In the genomic region with DNA sequence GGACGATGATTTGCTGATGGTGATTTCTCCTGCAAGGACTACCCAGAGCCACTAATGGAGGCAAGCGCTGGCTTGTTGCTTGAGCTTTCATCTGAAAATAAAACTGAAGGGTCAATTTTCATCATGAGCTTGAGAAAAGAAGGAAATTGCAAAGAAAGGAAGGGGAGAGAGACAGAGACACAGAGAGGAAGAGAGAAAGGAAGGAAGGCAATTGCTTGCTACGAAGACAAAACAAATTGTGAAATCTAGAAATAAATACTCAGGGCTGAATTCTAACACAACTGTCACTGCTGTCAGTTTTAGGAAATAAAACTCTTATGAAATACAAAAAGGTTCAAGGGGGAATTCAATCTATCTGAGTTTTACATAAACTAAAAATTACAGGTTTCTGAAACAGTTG, we compare ENCODE assay signal across 26 cellular contexts. TPM values are rescaled to one million over a fixed set of nuclear protein-coding genes. Genes with fewer than 3 reads are reported as not detected.
A peak's percentile ranks its signal among the peaks of the same experiment; 100 is the strongest.
DNase-seq lines count a peak whose midpoint lies in the region; ATAC-seq, FAIRE-seq and TF ChIP-seq lines count a peak whose summit lies in the region.
"Had no signal": no experiment of that assay in that cellular context is flagged by ENCODE, and none has a peak within 500 bp of the region (broad histone marks: within the 10 kb centered on the region; RNA-seq: fewer than 3 reads in every experiment).

No MANE protein-coding gene starts in this region.

- peak overlapping the region; percentile 33 to 34 for H3K27ac ChIP-seq in breast epithelium
- peak overlapping the region; percentile 20 for H3K27ac ChIP-seq in OCI-LY7 (ENCODE audit: low read depth, low read length, poor library complexity, severe bottlenecking)
- H3K27ac ChIP-seq in liver (ENCODE audit: low read depth in 1 of 2, low read length in 2 of 2) = peak overlapping the region; percentile 20 to 43
- peak overlapping the region; percentile 28 for H3K27ac ChIP-seq in upper lobe of right lung
- H3K27ac ChIP-seq: BLaER1, SJSA1, uterus had no signal

- POLR2A ChIA-PET in MCF 10A (lab: Yijun Ruan, JAX) (no interaction called here), OCI-LY7 (lab: Charles Lee) (interaction anchor here (0.6 to 2.5 kb wide), 11 partner anchors 7 to 86 kb away, joined by 3 to 16 read pairs (median 6); no protein-coding TSS in a partner anchor)

- no peak overlapping the region for H3K27ac Mint-ChIP-seq in MCF 10A (ENCODE audit: low read depth, unreplicated experiment)
- H3K27ac Mint-ChIP-seq: mesothelial cell of epicardium; T-helper 2 cell treated with Interferon-gamma antibody and Interleukin-4, amounts not matched to agents 5 μg/mL and 100 μg/mL, for 36 hours had no signal

- no peak for TF ChIP-seq POLR2A in breast epithelium (IDR thresholded peaks at IDR 0.05)

- no peak overlapping the region for H2AFZ ChIP-seq in OCI-LY7 (ENCODE audit: low read length)

- H3K36me3 Mint-ChIP-seq in MCF 10A (ENCODE audit: insufficient read depth, unreplicated experiment) = no peaks in the 10 kb centered on the region
- H3K36me3 Mint-ChIP-seq: mesothelial cell of epicardium had no signal

- no peak for ATAC-seq in upper lobe of right lung
- no peak for ATAC-seq in mucosa of descending colon
- ATAC-seq: activated T-cell treated with anti-CD3 and anti-CD28 coated beads, Interleukin-2, amount 50 U/mL, for 4 hours; left cardiac atrium; Panc1 had no signal

- H3K27me3 Mint-ChIP-seq in MCF 10A (ENCODE audit: insufficient read depth, unreplicated experiment) = no peaks in the 10 kb centered on the region

- H3K36me3 ChIP-seq in breast epithelium (no peaks in the 10 kb centered on the region), OCI-LY7 (ENCODE audit: insufficient read depth, low read length) (peaks cover 39% of the 10 kb centered on the region), liver (ENCODE audit: control insufficient read depth in 4 of 4, insufficient read depth in 3 of 4, low read depth in 1 of 4, low read length in 3 of 4) (no peaks in the 10 kb centered on the region), upper lobe of right lung (no peaks in the 10 kb centered on the region), mucosa of descending colon (ENCODE audit: low read depth) (no peaks in the 10 kb centered on the region)
- H3K36me3 ChIP-seq: BLaER1, MG63, SJSA1, uterus had no signal

- H3K9me3 Mint-ChIP-seq in MCF 10A (ENCODE audit: unreplicated experiment) = no peaks in the 10 kb centered on the region
- H3K9me3 Mint-ChIP-seq: activated T-cell treated with anti-CD3 and anti-CD28 coated beads, Interleukin-2, amount 50 U/mL, for 4 hours; mesothelial cell of epicardium; T-helper 2 cell treated with Interferon-gamma antibody and Interleukin-4, amounts not matched to agents 5 μg/mL and 100 μg/mL, for 36 hours had no signal

- no peaks in the 10 kb centered on the region for H4K20me1 ChIP-seq in OCI-LY7 (ENCODE audit: insufficient read depth, low read length)
- H4K20me1 ChIP-seq: BLaER1 had no signal

- no peak overlapping the region for H3K4me3 Mint-ChIP-seq in MCF 10A (ENCODE audit: unreplicated experiment)
- H3K4me3 Mint-ChIP-seq: activated T-cell treated with anti-CD3 and anti-CD28 coated beads, Interleukin-2, amount 50 U/mL, for 4 hours; mesothelial cell of epicardium; T-helper 2 cell treated with Interferon-gamma antibody and Interleukin-4, amounts not matched to agents 5 μg/mL and 100 μg/mL, for 36 hours had no signal

- FAIRE-seq in frontal cortex (lab: Jason Lieb, UNC) = no peak
- FAIRE-seq: A204.1 had no signal

- H3K79me2 ChIP-seq in OCI-LY7 (ENCODE audit: insufficient read depth, low read depth, low read length) = peaks cover 70% of the 10 kb centered on the region

- peaks cover 22% of the 10 kb centered on the region for H3K4me1 Mint-ChIP-seq in MCF 10A (ENCODE audit: insufficient read depth, unreplicated experiment)

- CTCF ChIA-PET in MCF 10A (lab: Yijun Ruan, JAX) = interaction anchor here (0.6 to 1.1 kb wide), 3 partner anchors 117 to 1265 kb away, joined by 3 to 4 read pairs (median 3); no protein-coding TSS in a partner anchor
- CTCF ChIA-PET in OCI-LY7 (lab: Charles Lee; ENCODE audit: unreplicated experiment) = no interaction called here

- 64% methylated on average over 3 of the region's 3 CpGs for WGBS in liver

- TF ChIP-seq CTCF in breast epithelium (IDR thresholded peaks at IDR 0.05) (no peak), MCF 10A (IDR thresholded peaks at IDR 0.05; ENCODE audit: unreplicated experiment) (no peak), OCI-LY7 (conservative IDR thresholded peaks at IDR 0.05; ENCODE audit: low read length) (no peak), liver (IDR thresholded peaks at IDR 0.05; ENCODE audit: low read depth, low read length, missing input control) (no peak), upper lobe of right lung (IDR thresholded peaks at IDR 0.05) (no peak), mucosa of descending colon (IDR thresholded peaks at IDR 0.05) (no peak)

- no peak overlapping the region for H3K9ac ChIP-seq in liver (ENCODE audit: low read depth in 1 of 2, low read length in 2 of 2)
- H3K9ac ChIP-seq: BLaER1 had no signal

- H3K4me3 ChIP-seq in breast epithelium (no peak overlapping the region), OCI-LY7 (ENCODE audit: low read depth, low read length, poor library complexity, severe bottlenecking) (no peak overlapping the region), liver (ENCODE audit: low read depth in 1 of 3, low read length in 3 of 3) (no peak overlapping the region), upper lobe of right lung (no peak overlapping the region), mucosa of descending colon (no peak overlapping the region)
- H3K4me3 ChIP-seq: BLaER1, esophagus squamous epithelium, MG63, SJSA1, uterus had no signal

- BruUV-seq in MCF 10A (replicated peaks; lab: Mats Ljungman, UMichigan) = no TSS peak
- BruUV-seq in OCI-LY7 (replicated peaks; lab: Mats Ljungman, UMichigan) = no TSS peak

- intact Hi-C loops in breast epithelium (cut with DNase I; ENCODE audit: low total_unique reads) = no loop called here
- intact Hi-C loops in MCF 10A (cut with micrococcal nuclease) = no loop called here
- intact Hi-C loops in OCI-LY7 (cut with micrococcal nuclease; ENCODE audit: unreplicated experiment) = loop anchor here (10.0 kb wide), 1 partner anchor 558 kb away; no protein-coding TSS in a partner anchor
- intact Hi-C loops in upper lobe of right lung (cut with DNase I) = no loop called here
- intact Hi-C loops in mucosa of descending colon (cut with DNase I, micrococcal nuclease) = no loop called here

- TF ChIP-seq RAD21 in liver (IDR thresholded peaks at IDR 0.05) = no peak

- no peaks in the 10 kb centered on the region for H3K9me2 ChIP-seq in OCI-LY7 (ENCODE audit: insufficient read depth, low read length)

- no peaks in the 10 kb centered on the region for H3K4me1 ChIP-seq in breast epithelium
- H3K4me1 ChIP-seq in OCI-LY7 (ENCODE audit: insufficient read depth, low read length, poor library complexity, severe bottlenecking) = peaks cover 77% of the 10 kb centered on the region
- H3K4me1 ChIP-seq in liver (ENCODE audit: control insufficient read depth in 4 of 4, insufficient read depth in 4 of 4, low read length in 3 of 4) = peaks cover 14 to 37% (median 28%) of the 10 kb centered on the region in 4 donors
- H3K4me1 ChIP-seq in upper lobe of right lung = peaks cover 30% of the 10 kb centered on the region
- peaks cover 11% of the 10 kb centered on the region for H3K4me1 ChIP-seq in mucosa of descending colon (ENCODE audit: low read depth)
- H3K4me1 ChIP-seq: uterus had no signal

- no peak overlapping the region; the same call in 1 of the 2 replicates for H3K4me2 ChIP-seq in OCI-LY7 (ENCODE audit: low read length)
- H3K4me2 ChIP-seq: BLaER1 had no signal

- H3K27me3 ChIP-seq in breast epithelium (no peaks in the 10 kb centered on the region), liver (ENCODE audit: control insufficient read depth in 4 of 4, insufficient read depth in 4 of 4, low read length in 3 of 4) (no peaks in the 10 kb centered on the region), upper lobe of right lung (no peaks in the 10 kb centered on the region)
- H3K27me3 ChIP-seq: BLaER1, esophagus squamous epithelium, MG63, SJSA1, uterus had no signal

- DNase-seq in breast epithelium (ENCODE audit: low spot score in 2 of 2) (no peak), MCF 10A (ENCODE audit: unreplicated experiment) (no peak), OCI-LY7 (ENCODE audit: low spot score) (no peak), upper lobe of right lung (no peak), NCI-H748 treated with DMSO at 0.1 percent for 48 hours (lab: John Stamatoyannopoulos, UW) (no peak), frontal cortex (ENCODE audit: low spot score in 2 of 2) (no peak), mucosa of descending colon (no peak)
- DNase-seq: activated CD8-positive, alpha-beta memory T cell treated with anti-CD3 and anti-CD28 coated beads for 24 hours; activated naive CD4-positive, alpha-beta T cell treated with anti-CD3 and anti-CD28 coated beads, Interleukin-2, amount 50 U/mL, for 16 hours; activated T-cell treated with anti-CD3 and anti-CD28 coated beads, Interleukin-2, amount 50 U/mL, for 4 hours; aorta; effector memory CD4-positive, alpha-beta T cell; esophagus squamous epithelium; left cardiac atrium; MG63; NCI-H1694 treated with DMSO at 0.1 percent for 48 hours; NCI-H69; stimulated activated CD4-positive, alpha-beta T cell treated with anti-CD3 and anti-CD28 coated beads, Interleukin-4, amount 100 ng/mL, for 4 hours; uterus had no signal

- H3K9me3 ChIP-seq in breast epithelium (no peaks in the 10 kb centered on the region), OCI-LY7 (ENCODE audit: low read length) (no peaks in the 10 kb centered on the region), liver (ENCODE audit: control insufficient read depth in 4 of 4, low read length in 3 of 4) (no peaks in the 10 kb centered on the region), upper lobe of right lung (no peaks in the 10 kb centered on the region), mucosa of descending colon (no peaks in the 10 kb centered on the region)
- H3K9me3 ChIP-seq: BLaER1, esophagus squamous epithelium, MG63, SJSA1, uterus had no signal

TF ChIP-seq in liver, 16 proteins besides CTCF, POLR2A, EP300 and RAD21:
- no peak for TF ChIP-seq JUND (IDR thresholded peaks at IDR 0.05)
- TF ChIP-seq HNF4G (IDR thresholded peaks at IDR 0.05) = no peak
- TF ChIP-seq SP1 (IDR thresholded peaks at IDR 0.05) = no peak
- no peak for TF ChIP-seq FOXA2 (IDR thresholded peaks at IDR 0.05)
- no peak for TF ChIP-seq GABPA (IDR thresholded peaks at IDR 0.05 in 1 of 2, conservative IDR thresholded peaks at IDR 0.05 in 1 of 2)
- no peak for TF ChIP-seq HNF4A (conservative IDR thresholded peaks at IDR 0.05)
TF ChIP-seq in liver: peak in this region for 0.

RNA-seq across cellular contexts. Expression of gene FOXP1, which starts 36.7 kb away (rescaled TPM):
- total RNA-seq in breast epithelium (100 to 1,000 TPM in 2 of 3 donors, 10 to 100 TPM in 1; 61.9 to 267 (median 146) TPM), MCF 10A (2022) (49.0 and 51.1 TPM in 2 replicates), OCI-LY7 (2022) (151 and 168 TPM in 2 replicates), liver (10 to 100 TPM; 33.5 to 35.4 TPM), upper lobe of right lung (140 TPM), frontal cortex (118 TPM), mucosa of descending colon (100 to 1,000 TPM; 133 to 217 (median 214) TPM)
- total RNA-seq in OCI-LY7 (2014; rRNA removed; shearing (Covaris generic)) = 67.2 and 87.3 TPM in 2 replicates
- polyA plus RNA-seq in liver = 10 to 100 TPM in 1 of 2 donors, 1 to 10 TPM in 1; 4.9 to 30.5 TPM
